In the genomic region with DNA sequence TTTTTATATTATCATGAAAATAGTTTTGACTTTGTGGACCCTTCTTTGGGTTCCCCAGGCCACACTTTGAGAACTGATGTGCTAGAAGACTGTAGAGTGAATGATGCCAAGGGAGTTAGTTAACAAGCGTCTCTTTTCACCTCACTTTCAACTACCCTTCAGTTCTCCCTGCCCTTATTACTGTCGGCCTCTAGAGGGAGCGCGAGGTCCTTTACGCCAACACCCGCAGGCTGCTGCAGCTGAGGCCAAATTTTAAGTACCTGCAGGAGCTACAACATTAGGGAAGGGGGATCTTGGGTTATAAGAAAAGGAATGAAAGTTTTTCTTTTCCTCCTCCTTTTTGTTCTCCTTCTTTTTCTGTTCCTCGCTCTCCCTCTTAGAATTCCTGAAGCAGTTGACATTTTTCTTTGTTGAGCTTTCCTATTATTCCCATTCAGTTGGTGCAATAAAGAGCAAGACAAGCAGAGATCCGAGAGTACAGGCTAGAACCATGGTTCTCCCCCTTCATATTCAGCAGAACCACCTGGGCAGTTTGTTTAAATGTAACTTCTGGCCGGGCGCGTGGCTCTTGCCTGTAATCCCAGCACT, we compare ENCODE assay signal across 8 cellular contexts.
DNase-seq lines count a peak whose midpoint lies in the region; ATAC-seq, FAIRE-seq and TF ChIP-seq lines count a peak whose summit lies in the region.

No MANE protein-coding gene starts in this region.

- peak; percentile 86 for FAIRE-seq in H54 (lab: Jason Lieb, UNC)

- H3K9ac ChIP-seq in SU-DHL-6 (ENCODE audit: low read length) = no peak overlapping the region

- H3K27me3 Mint-ChIP-seq in activated naive CD8-positive, alpha-beta T cell treated with anti-CD3 and anti-CD28 coated beads, Interleukin-2, amount 10 ng/mL, durations not matched to agents 7 days and 5 days = peaks cover 5% of the 10 kb centered on the region

- H3F3A ChIP-seq in SU-DHL-6 (ENCODE audit: insufficient read depth) = no peaks in the 10 kb centered on the region

- no peaks in the 10 kb centered on the region for H3K4me1 ChIP-seq in heart left ventricle
- H3K4me1 ChIP-seq in psoas muscle = no peaks in the 10 kb centered on the region

- H3K27ac ChIP-seq in SU-DHL-6 (ENCODE audit: low read depth, low read length) (no peak overlapping the region), heart left ventricle (no peak overlapping the region), psoas muscle (no peak overlapping the region)

- peak; percentile 79 for DNase-seq in GM10248 (ENCODE audit: extremely low spot score)
- peak; percentile 68 for DNase-seq in H54 (ENCODE audit: insufficient read length, low spot score)
- peak; percentile 61 for DNase-seq in M059J (ENCODE audit: low read depth)
- DNase-seq in activated naive CD8-positive, alpha-beta T cell treated with anti-CD3 and anti-CD28 coated beads, Interleukin-2, amount 10 ng/mL, durations not matched to agents 7 days and 5 days = peak; percentile 69
- peak; percentile 60 to 80 (median 66) for DNase-seq in heart left ventricle
- DNase-seq in psoas muscle = peak; percentile 63 to 81
- DNase-seq in GOT3 (lab: John Stamatoyannopoulos, UW) = no peak

- TF ChIP-seq POLR2A in H54 (IDR thresholded peaks at IDR 0.05; ENCODE audit: low read depth, low read length) = no peak
- no peak for TF ChIP-seq POLR2A in heart left ventricle (IDR thresholded peaks at IDR 0.05)

- H3K27me3 ChIP-seq in SU-DHL-6 (ENCODE audit: low read length) (no peaks in the 10 kb centered on the region), heart left ventricle (no peaks in the 10 kb centered on the region), psoas muscle (ENCODE audit: insufficient read depth in 3 of 3, low read length in 2 of 3) (no peaks in the 10 kb centered on the region)

- POLR2A ChIA-PET in GM10248 (lab: Yijun Ruan, JAX) = no interaction called here
- POLR2A ChIA-PET in activated naive CD8-positive, alpha-beta T cell treated with anti-CD3 and anti-CD28 coated beads, Interleukin-2, amount 10 ng/mL, durations not matched to agents 7 days and 5 days (lab: Charles Lee) = interaction anchor here (1.0 kb wide), 1 partner anchor 84 kb away, joined by 3 read pairs; the partner anchor contains the start of gene ZFAND5

- no peaks in the 10 kb centered on the region for H3K79me2 ChIP-seq in SU-DHL-6 (ENCODE audit: insufficient read depth, low read length)

- no peaks in the 10 kb centered on the region for H3K9me3 Mint-ChIP-seq in activated naive CD8-positive, alpha-beta T cell treated with anti-CD3 and anti-CD28 coated beads, Interleukin-2, amount 10 ng/mL, durations not matched to agents 7 days and 5 days

- H3K9me2 ChIP-seq in SU-DHL-6 (replicated peaks; ENCODE audit: insufficient read depth, low read length) = no peaks in the 10 kb centered on the region

- no peak overlapping the region for H3K27ac Mint-ChIP-seq in activated naive CD8-positive, alpha-beta T cell treated with anti-CD3 and anti-CD28 coated beads, Interleukin-2, amount 10 ng/mL, durations not matched to agents 7 days and 5 days

- peak; percentile 91 for TF ChIP-seq CTCF in GM10248 (IDR thresholded peaks at IDR 0.05; ENCODE audit: control extremely low read depth, extremely low read depth, low read depth, missing control alignments)
- peak; percentile 68 for TF ChIP-seq CTCF in SU-DHL-6 (IDR thresholded peaks at IDR 0.05; ENCODE audit: insufficient read depth, low read length, poor library complexity, severe bottlenecking)
- TF ChIP-seq CTCF in heart left ventricle (IDR thresholded peaks at IDR 0.05) = peak; percentile 85 to 98 (median 90)
- TF ChIP-seq CTCF in psoas muscle (IDR thresholded peaks at IDR 0.05) = peak; percentile 89

- intact Hi-C loops in heart left ventricle (cut with DNase I) = loop anchor here in 9 of 10 donors (1.0 to 10.0 kb wide), 11 partner anchors 311 to 804 kb away; no protein-coding TSS in a partner anchor
- intact Hi-C loops in psoas muscle (cut with DNase I) = loop anchor here (5.0 kb wide), 2 partner anchors 471 to 541 kb away; no protein-coding TSS in a partner anchor

- ATAC-seq in activated naive CD8-positive, alpha-beta T cell treated with anti-CD3 and anti-CD28 coated beads, Interleukin-2, amount 10 ng/mL, durations not matched to agents 7 days and 5 days (ENCODE audit: low read depth) = peak; percentile 84
- ATAC-seq in heart left ventricle = peak; percentile 86 to 90 (median 88)
- ATAC-seq in psoas muscle = peak; percentile 81 to 96 (median 91)

- H3K36me3 Mint-ChIP-seq in activated naive CD8-positive, alpha-beta T cell treated with anti-CD3 and anti-CD28 coated beads, Interleukin-2, amount 10 ng/mL, durations not matched to agents 7 days and 5 days = no peaks in the 10 kb centered on the region

- H4K20me1 ChIP-seq in SU-DHL-6 (ENCODE audit: low read depth, low read length) = no peaks in the 10 kb centered on the region

- H3K4me3 Mint-ChIP-seq in activated naive CD8-positive, alpha-beta T cell treated with anti-CD3 and anti-CD28 coated beads, Interleukin-2, amount 10 ng/mL, durations not matched to agents 7 days and 5 days = no peak overlapping the region

- CTCF ChIA-PET in GM10248 (lab: Yijun Ruan, JAX) = interaction anchor here (0.6 to 9.0 kb wide), 50 partner anchors 9 to 852 kb away, joined by 3 to 129 read pairs (median 4); no protein-coding TSS in a partner anchor

- H3K9me3 ChIP-seq in SU-DHL-6 (ENCODE audit: insufficient read depth, low read length) (no peaks in the 10 kb centered on the region), heart left ventricle (no peaks in the 10 kb centered on the region), psoas muscle (no peaks in the 10 kb centered on the region)

- H3K4me1 Mint-ChIP-seq in activated naive CD8-positive, alpha-beta T cell treated with anti-CD3 and anti-CD28 coated beads, Interleukin-2, amount 10 ng/mL, durations not matched to agents 7 days and 5 days = no peaks in the 10 kb centered on the region

- WGBS in heart left ventricle, 4 donors = 35 to 37% (median 37%) methylated on average over 11 of the region's 11 CpGs
- 33 to 38% (median 37%) methylated on average over 11 of the region's 11 CpGs for WGBS in psoas muscle, 3 donors

- H2AFZ ChIP-seq in SU-DHL-6 (ENCODE audit: low read depth, low read length, severe bottlenecking) = no peak overlapping the region

- no peak overlapping the region for H3K4me3 ChIP-seq in SU-DHL-6 (ENCODE audit: insufficient read depth, low read length, poor library complexity, severe bottlenecking)
- H3K4me3 ChIP-seq in heart left ventricle = no peak overlapping the region
- no peak overlapping the region for H3K4me3 ChIP-seq in psoas muscle

- H3K36me3 ChIP-seq in SU-DHL-6 (ENCODE audit: low read length) (no peaks in the 10 kb centered on the region), heart left ventricle (no peaks in the 10 kb centered on the region), psoas muscle (ENCODE audit: insufficient read depth in 1 of 2, low read depth in 1 of 2) (no peaks in the 10 kb centered on the region)

- H3K4me2 ChIP-seq in SU-DHL-6 (ENCODE audit: low read depth, low read length, poor library complexity, severe bottlenecking) = no peak overlapping the region
